In genomic region chr17:17751996-17752821, GRCh38 we compare ENCODE assay signal across 1 cellular context.
A peak's percentile ranks its signal among the peaks of the same experiment; 100 is the strongest.
TF ChIP-seq lines count a peak whose summit lies in the region.

No MANE protein-coding gene starts in this region.

TF ChIP-seq in H1, 55 proteins besides CTCF, POLR2A, EP300 and RAD21 (continued from another document):
- TF ChIP-seq CHD7 (IDR thresholded peaks at IDR 0.05; ENCODE audit: insufficient replicate concordance, low read length) (no peak), RXRA (IDR thresholded peaks at IDR 0.05; ENCODE audit: insufficient read depth, low read depth, low read length) (no peak), POLR2AphosphoS5 (IDR thresholded peaks at IDR 0.05; ENCODE audit: low read depth, low read length) (0 out of 2 replicates have a peak, but pooled peaks have one; percentile 13), SAP30 (IDR thresholded peaks at IDR 0.05; ENCODE audit: insufficient read depth, insufficient replicate concordance, low read length) (no peak), CREB1 (IDR thresholded peaks at IDR 0.05) (0 out of 2 replicates have a peak, but pooled peaks have one; percentile 18), KDM1A (IDR thresholded peaks at IDR 0.05; ENCODE audit: borderline replicate concordance, low read length) (peak; percentile 100), YY1 (IDR thresholded peaks at IDR 0.05; ENCODE audit: low read depth, low read length) (peak; percentile 65), TAF7 (optimal IDR thresholded peaks at IDR 0.05; ENCODE audit: borderline replicate concordance, low read depth, low read length) (no peak), ATF2 (IDR thresholded peaks at IDR 0.05; ENCODE audit: low read length) (no peak; the same call in 1 of the 2 replicates), RFX5 (IDR thresholded peaks at IDR 0.05; ENCODE audit: borderline replicate concordance, low read depth, low read length) (no peak), BACH1 (IDR thresholded peaks at IDR 0.05; ENCODE audit: low read length) (peak; percentile 67; the same call in 1 of the 2 replicates), KDM4A (IDR thresholded peaks at IDR 0.05; ENCODE audit: low read depth, low read length, severe bottlenecking) (peak; percentile 30)
